In genomic region chr2:66581461-66582363, GRCh38 we compare ENCODE assay signal across 10 cellular contexts.
A peak's percentile ranks its signal among the peaks of the same experiment; 100 is the strongest.
DNase-seq lines count a peak whose midpoint lies in the region; ATAC-seq and TF ChIP-seq lines count a peak whose summit lies in the region.
"Had no signal": no experiment of that assay in that cellular context is flagged by ENCODE, and none has a peak within 500 bp of the region (broad histone marks: within the 10 kb centered on the region; RNA-seq: fewer than 3 reads in every experiment).

No MANE protein-coding gene starts in this region.

- H3K27ac ChIP-seq in adrenal gland (peak overlapping the region; percentile 89 to 99 (median 95)), iPS-18a (ENCODE audit: low read length) (no peak overlapping the region)

- H3K4me3 ChIP-seq in adrenal gland (peak overlapping the region in 2 of 4 donors; percentile 41 to 78), iPS-18a (ENCODE audit: low read length) (peak overlapping the region; percentile 65), retinal pigment epithelial cell (ENCODE audit: low read length) (peak overlapping the region; percentile 32)

- DNase-seq in Daoy (ENCODE audit: low read depth) (peak; percentile 21), adrenal gland (peak; percentile 59 to 79 (median 62)), retinal pigment epithelial cell (ENCODE audit: low read depth) (no peak), MV-4-11 (lab: John Stamatoyannopoulos, UW) (no peak), osteocyte (ENCODE audit: extremely low spot score, unreplicated experiment) (no peak)
- DNase-seq in stimulated activated effector memory CD8-positive, alpha-beta T cell treated with anti-CD3 and anti-CD28 coated beads, Interleukin-12 subunit alpha, Interleukin-12 subunit beta, amount 100 ng/mL, for 72 hours (ENCODE audit: low spot score in 2 of 2) = no peak
- DNase-seq: activated gamma-delta T cell treated with Interleukin-2 at 50 U/mL for 16 hours; stimulated activated naive CD8-positive, alpha-beta T cell treated with anti-CD3 and anti-CD28 coated beads, Interleukin-15, Interleukin-2, amounts not matched to agents 100 U/mL and 50 U/mL, for 24 hours had no signal

- H3K27ac Mint-ChIP-seq in stimulated activated effector memory CD8-positive, alpha-beta T cell treated with anti-CD3 and anti-CD28 coated beads, Interleukin-12 subunit alpha, Interleukin-12 subunit beta, amount 100 ng/mL, for 72 hours = no peak overlapping the region
- no peak overlapping the region for H3K27ac Mint-ChIP-seq in osteocyte (ENCODE audit: unreplicated experiment)

- no peak for TF ChIP-seq CTCF in adrenal gland (IDR thresholded peaks at IDR 0.05)
- no peak for TF ChIP-seq CTCF in retinal pigment epithelial cell (conservative IDR thresholded peaks at IDR 0.05; ENCODE audit: low read depth, low read length)
- no peak for TF ChIP-seq CTCF in osteocyte (IDR thresholded peaks at IDR 0.05)

- no peaks in the 10 kb centered on the region for H3K9me3 Mint-ChIP-seq in stimulated activated effector memory CD8-positive, alpha-beta T cell treated with anti-CD3 and anti-CD28 coated beads, Interleukin-12 subunit alpha, Interleukin-12 subunit beta, amount 100 ng/mL, for 72 hours
- H3K9me3 Mint-ChIP-seq in osteocyte (ENCODE audit: unreplicated experiment) = no peaks in the 10 kb centered on the region

- H3K27me3 ChIP-seq in adrenal gland (no peaks in the 10 kb centered on the region), iPS-18a (ENCODE audit: control insufficient read depth, insufficient read depth, low read length) (peaks cover 90% of the 10 kb centered on the region)

- WGBS in adrenal gland, 4 donors = 1 to 2% (median 1%) methylated on average over 27 to 70 of the region's 70 CpGs

- H3K36me3 ChIP-seq in adrenal gland (replicated peaks in 1 of 2) (no peaks in the 10 kb centered on the region), iPS-18a (ENCODE audit: control insufficient read depth, low read depth, low read length) (no peaks in the 10 kb centered on the region)

- H3K9me3 ChIP-seq in adrenal gland (replicated peaks in 1 of 3) (no peaks in the 10 kb centered on the region), iPS-18a (ENCODE audit: control insufficient read depth, low read depth, low read length) (no peaks in the 10 kb centered on the region)

- no peak for ATAC-seq in stimulated activated effector memory CD8-positive, alpha-beta T cell treated with anti-CD3 and anti-CD28 coated beads, Interleukin-12 subunit alpha, Interleukin-12 subunit beta, amount 100 ng/mL, for 72 hours
- no peak for ATAC-seq in GM19035 (IDR thresholded peaks at IDR 0.05; ENCODE audit: unreplicated experiment)
- ATAC-seq: stimulated activated naive CD8-positive, alpha-beta T cell treated with anti-CD3 and anti-CD28 coated beads, Interleukin-15, Interleukin-2, amounts not matched to agents 100 U/mL and 50 U/mL, for 24 hours had no signal

- peak in 1 of 2 donors; percentile 69 for TF ChIP-seq POLR2A in adrenal gland (IDR thresholded peaks at IDR 0.05)

- peaks cover 5 to 15% of the 10 kb centered on the region in 2 donors for H3K4me1 ChIP-seq in adrenal gland (replicated peaks in 1 of 2)
- peaks cover 40% of the 10 kb centered on the region for H3K4me1 ChIP-seq in iPS-18a (ENCODE audit: control insufficient read depth, low read depth, low read length)

- peaks cover 52% of the 10 kb centered on the region for H3K27me3 Mint-ChIP-seq in osteocyte (ENCODE audit: unreplicated experiment)

- no peaks in the 10 kb centered on the region for H3K4me1 Mint-ChIP-seq in stimulated activated effector memory CD8-positive, alpha-beta T cell treated with anti-CD3 and anti-CD28 coated beads, Interleukin-12 subunit alpha, Interleukin-12 subunit beta, amount 100 ng/mL, for 72 hours
- peaks cover 14% of the 10 kb centered on the region for H3K4me1 Mint-ChIP-seq in osteocyte (ENCODE audit: unreplicated experiment)

- no peak overlapping the region for H3K9ac ChIP-seq in iPS-18a (ENCODE audit: low read length)

- H3K36me3 Mint-ChIP-seq in stimulated activated effector memory CD8-positive, alpha-beta T cell treated with anti-CD3 and anti-CD28 coated beads, Interleukin-12 subunit alpha, Interleukin-12 subunit beta, amount 100 ng/mL, for 72 hours = no peaks in the 10 kb centered on the region
- no peaks in the 10 kb centered on the region for H3K36me3 Mint-ChIP-seq in osteocyte (ENCODE audit: unreplicated experiment)

- intact Hi-C loops in adrenal gland (cut with DNase I) = loop anchor here (10.0 kb wide), 2 partner anchors 103 to 893 kb away; no protein-coding TSS in a partner anchor

- H3K4me3 Mint-ChIP-seq in stimulated activated effector memory CD8-positive, alpha-beta T cell treated with anti-CD3 and anti-CD28 coated beads, Interleukin-12 subunit alpha, Interleukin-12 subunit beta, amount 100 ng/mL, for 72 hours = no peak overlapping the region
- no peak overlapping the region for H3K4me3 Mint-ChIP-seq in osteocyte (ENCODE audit: unreplicated experiment)

Comparison
In these comparisons a context has a peak if more than half of its experiments do, and no peak if none do; other contexts are left out.
1. DNase-seq: peak in Daoy (single experiment) and adrenal gland (7 of 7); none in retinal pigment epithelial cell (single experiment), stimulated activated effector memory CD8-positive, alpha-beta T cell treated with anti-CD3 and anti-CD28 coated beads, Interleukin-12 subunit alpha, Interleukin-12 subunit beta, amount 100 ng/mL, for 72 hours (0 of 2), MV-4-11 (single experiment) and osteocyte (single experiment).